ENCODE assay signal across 1 cellular context in genomic region chr11:82998697-82999096, GRCh38.
TF ChIP-seq lines count a peak whose summit lies in the region.

No MANE protein-coding gene starts in this region.

TF ChIP-seq in K562, 482 proteins besides CTCF, POLR2A, EP300 and RAD21 (continued from another document):
- TF ChIP-seq, protein P1, sequence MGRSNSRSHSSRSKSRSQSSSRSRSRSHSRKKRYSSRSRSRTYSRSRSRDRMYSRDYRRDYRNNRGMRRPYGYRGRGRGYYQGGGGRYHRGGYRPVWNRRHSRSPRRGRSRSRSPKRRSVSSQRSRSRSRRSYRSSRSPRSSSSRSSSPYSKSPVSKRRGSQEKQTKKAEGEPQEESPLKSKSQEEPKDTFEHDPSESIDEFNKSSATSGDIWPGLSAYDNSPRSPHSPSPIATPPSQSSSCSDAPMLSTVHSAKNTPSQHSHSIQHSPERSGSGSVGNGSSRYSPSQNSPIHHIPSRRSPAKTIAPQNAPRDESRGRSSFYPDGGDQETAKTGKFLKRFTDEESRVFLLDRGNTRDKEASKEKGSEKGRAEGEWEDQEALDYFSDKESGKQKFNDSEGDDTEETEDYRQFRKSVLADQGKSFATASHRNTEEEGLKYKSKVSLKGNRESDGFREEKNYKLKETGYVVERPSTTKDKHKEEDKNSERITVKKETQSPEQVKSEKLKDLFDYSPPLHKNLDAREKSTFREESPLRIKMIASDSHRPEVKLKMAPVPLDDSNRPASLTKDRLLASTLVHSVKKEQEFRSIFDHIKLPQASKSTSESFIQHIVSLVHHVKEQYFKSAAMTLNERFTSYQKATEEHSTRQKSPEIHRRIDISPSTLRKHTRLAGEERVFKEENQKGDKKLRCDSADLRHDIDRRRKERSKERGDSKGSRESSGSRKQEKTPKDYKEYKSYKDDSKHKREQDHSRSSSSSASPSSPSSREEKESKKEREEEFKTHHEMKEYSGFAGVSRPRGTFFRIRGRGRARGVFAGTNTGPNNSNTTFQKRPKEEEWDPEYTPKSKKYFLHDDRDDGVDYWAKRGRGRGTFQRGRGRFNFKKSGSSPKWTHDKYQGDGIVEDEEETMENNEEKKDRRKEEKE (IDR thresholded peaks at IDR 0.05; ENCODE audit: borderline replicate concordance in 1 of 2, control insufficient read depth in 1 of 2, low read depth in 2 of 2, low read length in 1 of 2): no peak
- TF ChIP-seq SP2 (IDR thresholded peaks at IDR 0.05; ENCODE audit: extremely low read depth, low read depth, low read length, poor library complexity, severe bottlenecking) (no peak), MAZ (CRISPR knock-in tag; conservative IDR thresholded peaks at IDR 0.05 in 1 of 2, IDR thresholded peaks at IDR 0.05 in 1 of 2) (no peak), NFIC (IDR thresholded peaks at IDR 0.05) (no peak), CBX3 (IDR thresholded peaks at IDR 0.05; ENCODE audit: borderline replicate concordance in 1 of 2, low read length in 2 of 2) (no peak), KDM1A (IDR thresholded peaks at IDR 0.05) (no peak), DACH1 (IDR thresholded peaks at IDR 0.05; ENCODE audit: partially characterized antibody) (no peak)
- TF ChIP-seq, protein P2, sequence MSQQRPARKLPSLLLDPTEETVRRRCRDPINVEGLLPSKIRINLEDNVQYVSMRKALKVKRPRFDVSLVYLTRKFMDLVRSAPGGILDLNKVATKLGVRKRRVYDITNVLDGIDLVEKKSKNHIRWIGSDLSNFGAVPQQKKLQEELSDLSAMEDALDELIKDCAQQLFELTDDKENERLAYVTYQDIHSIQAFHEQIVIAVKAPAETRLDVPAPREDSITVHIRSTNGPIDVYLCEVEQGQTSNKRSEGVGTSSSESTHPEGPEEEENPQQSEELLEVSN (IDR thresholded peaks at IDR 0.05; ENCODE audit: borderline replicate concordance in 1 of 2, extremely low read depth in 1 of 2, insufficient read depth in 1 of 2, insufficient read length in 1 of 2, low read depth in 1 of 2, low read length in 1 of 2, poor library complexity in 1 of 2, severe bottlenecking in 1 of 2): no peak
